Comparison of ENCODE assay signal across 14 cellular contexts in the genomic region with DNA sequence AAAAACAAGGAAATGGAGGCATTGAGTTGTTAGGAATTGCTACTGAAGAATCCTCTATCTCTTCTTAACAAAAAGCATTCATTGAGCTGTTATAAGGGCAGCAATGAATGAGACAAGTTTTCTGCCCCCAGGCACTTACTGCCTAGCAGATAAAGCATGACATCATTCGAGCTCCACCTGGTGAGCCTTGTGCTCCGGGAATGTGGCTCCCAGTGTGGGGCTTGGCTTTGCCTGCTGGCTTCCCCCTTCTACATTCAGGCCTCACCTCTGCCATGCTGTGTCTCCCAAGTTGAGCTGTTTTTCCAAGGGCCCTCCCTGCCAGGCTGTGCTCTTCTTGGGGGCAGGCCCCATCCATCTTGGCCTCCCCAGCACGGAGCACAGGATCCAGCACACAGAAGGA. TPM values are rescaled to one million over a fixed set of nuclear protein-coding genes. Genes with fewer than 3 reads are reported as not detected.
A peak's percentile ranks its signal among the peaks of the same experiment; 100 is the strongest.
DNase-seq lines count a peak whose midpoint lies in the region; TF ChIP-seq lines count a peak whose summit lies in the region.
"Had no signal": no experiment of that assay in that cellular context is flagged by ENCODE, and none has a peak within 500 bp of the region (broad histone marks: within the 10 kb centered on the region; RNA-seq: fewer than 3 reads in every experiment).

No MANE protein-coding gene starts in this region.

- H3K27ac Mint-ChIP-seq in osteocyte (ENCODE audit: unreplicated experiment), result peak overlapping the region; percentile 50
- H3K27ac Mint-ChIP-seq: CD4-positive, CD25-positive, alpha-beta regulatory T cell; stimulated activated memory B cell treated with anti-CD40 and anti-IgM and Interleukin-4, amounts not matched to agents 10 μg/mL and 1 μg/mL and 100 μg/mL, for 72 hours had no signal

- no peaks in the 10 kb centered on the region for H3K9me2 ChIP-seq in GM23248 (ENCODE audit: insufficient read depth)

- peak; percentile 47 for DNase-seq in GM23248
- DNase-seq in NCI-H146 (lab: John Stamatoyannopoulos, UW), result peak; percentile 41
- peak; percentile 38 for DNase-seq in cerebellum (ENCODE audit: low spot score)
- DNase-seq in osteocyte (ENCODE audit: extremely low spot score, unreplicated experiment), result no peak
- no peak for DNase-seq in GM13977 (ENCODE audit: low spot score)
- no peak for DNase-seq in NK-92 (lab: John Stamatoyannopoulos, UW; ENCODE audit: unreplicated experiment)
- no peak for DNase-seq in HAP-1 (ENCODE audit: low spot score in 2 of 2)
- DNase-seq: activated CD4-positive, alpha-beta T cell treated with anti-CD3 and anti-CD28 coated beads, Interleukin-2, amount 50 U/mL, for 48 hours; CD4-positive, CD25-positive, alpha-beta regulatory T cell; lower lobe of right lung; T-helper 9 cell had no signal

- no peak overlapping the region for H3K27ac ChIP-seq in GM23248
- H3K27ac ChIP-seq: coronary artery, lower lobe of right lung, right lobe of liver had no signal

- no peak overlapping the region for H3K9ac ChIP-seq in GM23248

- H3K9me3 Mint-ChIP-seq in osteocyte (ENCODE audit: unreplicated experiment), result no peaks in the 10 kb centered on the region

- 0 out of 2 replicates have a peak, but pooled peaks cover 4% of the 10 kb centered on the region for H3F3A ChIP-seq in GM23248 (ENCODE audit: insufficient read depth)

- H2AFZ ChIP-seq in GM23248, result no peak overlapping the region

- 42 to 51% methylated on average over 3 of the region's 3 CpGs for WGBS in GM23248 (ENCODE audit: low coverage in 1 of 2, low lambda C conversion rate in 2 of 2, missing lambda C conversion rate in 2 of 2), 2 experiments

- H3K36me3 Mint-ChIP-seq in osteocyte (ENCODE audit: unreplicated experiment), result no peaks in the 10 kb centered on the region
- H3K36me3 Mint-ChIP-seq: stimulated activated memory B cell treated with anti-CD40 and anti-IgM and Interleukin-4, amounts not matched to agents 10 μg/mL and 1 μg/mL and 100 μg/mL, for 72 hours had no signal

- H3K9me3 ChIP-seq in GM23248 (ENCODE audit: low read depth), result no peaks in the 10 kb centered on the region
- H3K9me3 ChIP-seq in HAP-1, result no peaks in the 10 kb centered on the region
- H3K9me3 ChIP-seq: lower lobe of right lung, right lobe of liver had no signal

- H3K4me2 ChIP-seq in GM23248 (ENCODE audit: unreplicated experiment), result no peak overlapping the region

- in situ Hi-C loops in GM23248 (cut with MboI) (no loop called here), GM13977 (cut with MboI; ENCODE audit: low pct_unique_long_range_greater_than_20kb, low sequenced_read_pairs, unreplicated experiment) (no loop called here), HAP-1 (cut with MboI; ENCODE audit: low sequenced_read_pairs) (no loop called here)

- H3K27me3 Mint-ChIP-seq in osteocyte (ENCODE audit: unreplicated experiment), result peaks cover 55% of the 10 kb centered on the region

- H3K4me3 Mint-ChIP-seq in osteocyte (ENCODE audit: unreplicated experiment), result no peak overlapping the region
- H3K4me3 Mint-ChIP-seq: CD4-positive, CD25-positive, alpha-beta regulatory T cell; stimulated activated memory B cell treated with anti-CD40 and anti-IgM and Interleukin-4, amounts not matched to agents 10 μg/mL and 1 μg/mL and 100 μg/mL, for 72 hours had no signal

- H3K36me3 ChIP-seq in GM23248 (ENCODE audit: low read depth), result no peaks in the 10 kb centered on the region
- H3K36me3 ChIP-seq in HAP-1 (replicated peaks), result no peaks in the 10 kb centered on the region
- H3K36me3 ChIP-seq: lower lobe of right lung, right lobe of liver had no signal

- TF ChIP-seq CTCF in osteocyte (IDR thresholded peaks at IDR 0.05) (no peak), GM13977 (IDR thresholded peaks at IDR 0.05; ENCODE audit: extremely low read depth, insufficient read depth, missing control alignments) (no peak)

- no peak overlapping the region for H3K4me3 ChIP-seq in GM23248
- H3K4me3 ChIP-seq in HAP-1, result no peak overlapping the region
- H3K4me3 ChIP-seq: coronary artery, lower lobe of right lung, right lobe of liver had no signal

- peaks cover 38% of the 10 kb centered on the region for H3K4me1 Mint-ChIP-seq in osteocyte (ENCODE audit: unreplicated experiment)
- H3K4me1 Mint-ChIP-seq: CD4-positive, CD25-positive, alpha-beta regulatory T cell; stimulated activated memory B cell treated with anti-CD40 and anti-IgM and Interleukin-4, amounts not matched to agents 10 μg/mL and 1 μg/mL and 100 μg/mL, for 72 hours had no signal

- H3K27me3 ChIP-seq in GM23248 (replicated peaks; ENCODE audit: insufficient read depth) (peaks cover 20% of the 10 kb centered on the region), HAP-1 (ENCODE audit: low read depth) (peaks cover 15% of the 10 kb centered on the region)
- H3K27me3 ChIP-seq: right lobe of liver had no signal

- H3K79me2 ChIP-seq in GM23248 (ENCODE audit: insufficient read depth), result no peaks in the 10 kb centered on the region

- H3K4me1 ChIP-seq in GM23248 (ENCODE audit: insufficient read depth), result 0 out of 2 replicates have a peak, but pooled peaks cover 6% of the 10 kb centered on the region
- no peaks in the 10 kb centered on the region for H3K4me1 ChIP-seq in HAP-1
- H3K4me1 ChIP-seq: lower lobe of right lung, right lobe of liver had no signal

- H4K20me1 ChIP-seq in GM23248 (ENCODE audit: insufficient read depth), result no peaks in the 10 kb centered on the region

RNA-seq across cellular contexts. Expression of a gene that starts 56.9 kb away (rescaled TPM):
- total RNA-seq in GM23248 (2014; rRNA removed; shearing (Covaris generic)), result 310 and 377 TPM in 2 replicates
- 122 and 129 TPM in 2 replicates for polyA plus RNA-seq in GM23248 (2016; fragmentation: Nextera tagmentation; extraction: Ambion mirVana)
- total RNA-seq in cerebellum, result 92.9 TPM
- 150 and 155 TPM in 2 replicates for total RNA-seq in osteocyte

Comparison
In these comparisons a context has a peak if more than half of its experiments do, and no peak if none do; other contexts are left out.
1. DNase-seq: peak in GM23248 (single experiment), NCI-H146 (single experiment) and cerebellum (single experiment); none in osteocyte (single experiment), GM13977 (single experiment), NK-92 (single experiment) and HAP-1 (0 of 2).